Comparison of ENCODE assay signal across 8 cellular contexts in genomic region chr19:3547301-3547731, GRCh38. TPM values are rescaled to one million over a fixed set of nuclear protein-coding genes. Genes with fewer than 3 reads are reported as not detected.
DNase-seq lines count a peak whose midpoint lies in the region; ATAC-seq, FAIRE-seq and TF ChIP-seq lines count a peak whose summit lies in the region.

No MANE protein-coding gene starts in this region.

- TF ChIP-seq EP300 in K562 (IDR thresholded peaks at IDR 0.05; ENCODE audit: low read length): no peak

- no peak overlapping the region for H3K9ac ChIP-seq in Loucy (ENCODE audit: low read depth, low read length, poor library complexity, severe bottlenecking)
- no peak overlapping the region; a peak in 1 of 4 replicates for H3K9ac ChIP-seq in K562 (ENCODE audit: insufficient read depth in 1 of 2, low read depth in 2 of 2, low read length in 2 of 2)
- H3K9ac ChIP-seq in neural progenitor cell: no peak overlapping the region

- H2AFZ ChIP-seq in Loucy (ENCODE audit: low read length): no peak overlapping the region
- no peak overlapping the region for H2AFZ ChIP-seq in K562 (ENCODE audit: low read depth, low read length)
- H2AFZ ChIP-seq in neural progenitor cell (replicated peaks): no peak overlapping the region

- no peaks in the 10 kb centered on the region for H4K20me1 ChIP-seq in Loucy (ENCODE audit: insufficient read depth, low read length, poor library complexity, severe bottlenecking)
- peaks cover 5% of the 10 kb centered on the region; the same call in 1 of the 2 replicates for H4K20me1 ChIP-seq in K562 (replicated peaks; ENCODE audit: control insufficient read depth, insufficient read depth, low read length)
- H4K20me1 ChIP-seq in neural progenitor cell (ENCODE audit: low read depth): peaks cover 32% of the 10 kb centered on the region

- H3K36me3 ChIP-seq in Loucy (ENCODE audit: insufficient read depth, low read length) (peaks cover 3% of the 10 kb centered on the region; the same call in 1 of the 2 replicates), K562 (ENCODE audit: control insufficient read depth, insufficient read depth, low read length) (peaks cover 73% of the 10 kb centered on the region; the same call in 2 of the 3 replicates), neural progenitor cell (no peaks in the 10 kb centered on the region)

- WGBS in K562 (ENCODE audit: insufficient coverage, low coverage, missing lambda C conversion rate): 87% methylated on average over 9 of the region's 15 CpGs

- H3K36me3 Mint-ChIP-seq in neural progenitor cell: no peaks in the 10 kb centered on the region
- H3K36me3 Mint-ChIP-seq in activated T-helper 2 cell treated with anti-CD3 and anti-CD28 coated beads, Interferon-gamma antibody, Interleukin-2, Interleukin-4, amounts not matched to agents 10 μg/mL and 5 μg/mL and 100 μg/mL, durations not matched to agents 14 hours and 24 hours and 36 hours (ENCODE audit: low read depth): peaks cover 18% of the 10 kb centered on the region

- no peaks in the 10 kb centered on the region for H3K27me3 ChIP-seq in Loucy (ENCODE audit: insufficient read depth, low read length, poor library complexity, severe bottlenecking)
- no peaks in the 10 kb centered on the region for H3K27me3 ChIP-seq in K562 (ENCODE audit: control insufficient read depth in 2 of 2, insufficient read depth in 2 of 2, low read length in 2 of 2)
- no peaks in the 10 kb centered on the region for H3K27me3 ChIP-seq in neural progenitor cell

- no peak for TF ChIP-seq POLR2A in K562 (conservative IDR thresholded peaks at IDR 0.05)

- no TSS peak for BruUV-seq in K562 (replicated peaks; lab: Mats Ljungman, UMichigan)

- H3K27ac Mint-ChIP-seq in neural progenitor cell: no peak overlapping the region
- H3K27ac Mint-ChIP-seq in activated T-helper 2 cell treated with anti-CD3 and anti-CD28 coated beads, Interferon-gamma antibody, Interleukin-2, Interleukin-4, amounts not matched to agents 10 μg/mL and 5 μg/mL and 100 μg/mL, durations not matched to agents 14 hours and 24 hours and 36 hours: no peak overlapping the region

- POLR2A ChIA-PET in K562 (lab: Yijun Ruan, JAX): interaction anchor here (2.4 kb wide), 1 partner anchor 10 kb away, joined by 9 read pairs; the partner anchor contains the start of gene MFSD12

- no peak overlapping the region for H3K4me3 ChIP-seq in Loucy (ENCODE audit: low read length, poor library complexity, severe bottlenecking)
- no peak overlapping the region for H3K4me3 ChIP-seq in K562
- H3K4me3 ChIP-seq in neural progenitor cell: no peak overlapping the region

- no peak for ATAC-seq in K562
- no peak for ATAC-seq in HG02840 (IDR thresholded peaks at IDR 0.05; ENCODE audit: low FRiP score, unreplicated experiment)
- no peak for ATAC-seq in HG02623 (IDR thresholded peaks at IDR 0.05; ENCODE audit: unreplicated experiment)

- TF ChIP-seq CTCF in Loucy (conservative IDR thresholded peaks at IDR 0.05; ENCODE audit: low read length) (peak; percentile 55), K562 (IDR thresholded peaks at IDR 0.05 in 2 of 3, conservative IDR thresholded peaks at IDR 0.05 in 1 of 3; ENCODE audit: insufficient read depth in 2 of 3, low read depth in 1 of 3, low read length in 3 of 3) (peak; percentile 46 to 69 (median 56); a peak in 4 of 6 replicates), neural progenitor cell (IDR thresholded peaks at IDR 0.05) (peak; percentile 50)

- intact Hi-C loops in K562 (cut with micrococcal nuclease): loop anchor here (10.0 kb wide), 1 partner anchor 57 kb away; the partner anchor contains the start of gene TBXA2R
- intact Hi-C loops in activated T-helper 2 cell treated with anti-CD3 and anti-CD28 coated beads, Interferon-gamma antibody, Interleukin-2, Interleukin-4, amounts not matched to agents 10 μg/mL and 5 μg/mL and 100 μg/mL, durations not matched to agents 14 hours and 24 hours and 36 hours (cut with micrococcal nuclease): no loop called here

- no peaks in the 10 kb centered on the region for H3K4me1 Mint-ChIP-seq in neural progenitor cell
- peaks cover 3% of the 10 kb centered on the region for H3K4me1 Mint-ChIP-seq in activated T-helper 2 cell treated with anti-CD3 and anti-CD28 coated beads, Interferon-gamma antibody, Interleukin-2, Interleukin-4, amounts not matched to agents 10 μg/mL and 5 μg/mL and 100 μg/mL, durations not matched to agents 14 hours and 24 hours and 36 hours (ENCODE audit: low read depth)

- H3F3A ChIP-seq in Loucy (ENCODE audit: low read depth) (no peaks in the 10 kb centered on the region), neural progenitor cell (ENCODE audit: low read depth) (peaks cover 5% of the 10 kb centered on the region)

- in situ Hi-C loops in K562 (cut with MboI): no loop called here

- TF ChIP-seq RAD21 in K562 (CRISPR knock-in tag; conservative IDR thresholded peaks at IDR 0.05 in 1 of 2, IDR thresholded peaks at IDR 0.05 in 1 of 2): peak in 1 of 2 experiments; percentile 34; a peak in 2 of 4 replicates

- H3K9me3 Mint-ChIP-seq in neural progenitor cell: no peaks in the 10 kb centered on the region
- H3K9me3 Mint-ChIP-seq in activated T-helper 2 cell treated with anti-CD3 and anti-CD28 coated beads, Interferon-gamma antibody, Interleukin-2, Interleukin-4, amounts not matched to agents 10 μg/mL and 5 μg/mL and 100 μg/mL, durations not matched to agents 14 hours and 24 hours and 36 hours: no peaks in the 10 kb centered on the region

- DNase-seq in COLO668 (lab: John Stamatoyannopoulos, UW; ENCODE audit: unreplicated experiment) (peak; percentile 36), K562 (ENCODE audit: extremely low read depth in 1 of 4, low spot score in 3 of 4) (peak in 1 of 4 experiments; percentile 54), neural progenitor cell (ENCODE audit: low spot score) (peak; percentile 27), caudate nucleus (lab: John Stamatoyannopoulos, UW) (no peak)
- DNase-seq in activated T-helper 2 cell treated with anti-CD3 and anti-CD28 coated beads, Interferon-gamma antibody, Interleukin-2, Interleukin-4, amounts not matched to agents 10 μg/mL and 5 μg/mL and 100 μg/mL, durations not matched to agents 14 hours and 24 hours and 36 hours (ENCODE audit: low spot score): no peak

- H3K27ac ChIP-seq in K562 (ENCODE audit: extremely low read depth, low read depth, low read length) (no peak overlapping the region), neural progenitor cell (no peak overlapping the region), caudate nucleus (ENCODE audit: low read depth, low read length) (no peak overlapping the region)

- no peaks in the 10 kb centered on the region for H3K9me1 ChIP-seq in K562 (ENCODE audit: control insufficient read depth, insufficient read depth, low read length)

- no peak for FAIRE-seq in K562 (lab: Jason Lieb, UNC)

- H3K9me3 ChIP-seq in Loucy (ENCODE audit: insufficient read depth, low read depth, low read length) (no peaks in the 10 kb centered on the region), K562 (replicated peaks; ENCODE audit: control insufficient read depth, insufficient read depth, low read depth, low read length) (no peaks in the 10 kb centered on the region), neural progenitor cell (ENCODE audit: low read depth) (no peaks in the 10 kb centered on the region)

- H3K4me3 Mint-ChIP-seq in neural progenitor cell: no peak overlapping the region
- H3K4me3 Mint-ChIP-seq in activated T-helper 2 cell treated with anti-CD3 and anti-CD28 coated beads, Interferon-gamma antibody, Interleukin-2, Interleukin-4, amounts not matched to agents 10 μg/mL and 5 μg/mL and 100 μg/mL, durations not matched to agents 14 hours and 24 hours and 36 hours (ENCODE audit: low read depth): no peak overlapping the region

- H3K4me2 ChIP-seq in Loucy (ENCODE audit: low read depth, low read length, poor library complexity, severe bottlenecking): no peak overlapping the region
- no peak overlapping the region for H3K4me2 ChIP-seq in K562 (ENCODE audit: insufficient read depth, low read length)
- H3K4me2 ChIP-seq in neural progenitor cell: no peak overlapping the region

- H3K9me2 ChIP-seq in Loucy (replicated peaks; ENCODE audit: low read depth, low read length): no peaks in the 10 kb centered on the region

- no peaks in the 10 kb centered on the region for H3K79me2 ChIP-seq in Loucy (ENCODE audit: insufficient read depth, low read length)
- no peaks in the 10 kb centered on the region; the same call in 2 of the 3 replicates for H3K79me2 ChIP-seq in K562 (ENCODE audit: control insufficient read depth, insufficient read depth, low read length)
- no peaks in the 10 kb centered on the region for H3K79me2 ChIP-seq in neural progenitor cell (ENCODE audit: low read depth)

- H3K27me3 Mint-ChIP-seq in neural progenitor cell (ENCODE audit: insufficient read depth, low read depth): peaks cover 10% of the 10 kb centered on the region
- H3K27me3 Mint-ChIP-seq in activated T-helper 2 cell treated with anti-CD3 and anti-CD28 coated beads, Interferon-gamma antibody, Interleukin-2, Interleukin-4, amounts not matched to agents 10 μg/mL and 5 μg/mL and 100 μg/mL, durations not matched to agents 14 hours and 24 hours and 36 hours (ENCODE audit: low read depth): no peaks in the 10 kb centered on the region

- H3K4me1 ChIP-seq in Loucy (ENCODE audit: insufficient read depth, low read length, poor library complexity, severe bottlenecking): no peaks in the 10 kb centered on the region
- H3K4me1 ChIP-seq in K562 (replicated peaks in 1 of 2; ENCODE audit: control insufficient read depth in 2 of 2, insufficient read depth in 2 of 2, low read length in 2 of 2): peaks cover 0 to 64% of the 10 kb centered on the region in 2 experiments; a peak in 3 of 5 replicates
- no peaks in the 10 kb centered on the region for H3K4me1 ChIP-seq in neural progenitor cell

- CTCF ChIA-PET in K562 (lab: Yijun Ruan, JAX; ENCODE audit: low intra/inter-chr PET ratio): no interaction called here

RNA-seq across cellular contexts. Expression of gene TEKTIP1, which starts 8.3 kb away (rescaled TPM):
- not detected in 2 replicates for total RNA-seq in K562 (2011; cell fraction: chromatin; rRNA removed; ENCODE audit: low replicate concordance)
- total RNA-seq in K562 (2011; cell fraction: nucleolus; rRNA removed): not detected in 2 replicates
- not detected in 2 replicates for total RNA-seq in K562 (2011; cell fraction: nucleoplasm; rRNA removed)
- not detected in 2 replicates for total RNA-seq in K562 (2014; rRNA removed)
- not detected in 2 replicates for total RNA-seq in K562 (2014; rRNA removed; fragmentation: Illumina TruSeq; extraction: Trizol)
- 0.26 TPM in 1 of 2 replicates, not detected in the other for total RNA-seq in K562 (2015; rRNA removed; fragmentation: Illumina TruSeq; extraction: Trizol)
- total RNA-seq in K562 (2021): 0.29 and 0.66 TPM in 2 replicates
- not detected in 2 replicates for polyA plus RNA-seq in K562 (2011; rRNA removed)
- not detected in 2 replicates for polyA plus RNA-seq in K562 (2011; cell fraction: cytosol; rRNA removed)
- polyA plus RNA-seq in K562 (2011; cell fraction: nucleus; rRNA removed): 0.53 TPM in 1 of 2 replicates, not detected in the other
- polyA plus RNA-seq in K562 (2012): 0.44 and 0.68 TPM in 2 replicates
- not detected in 2 replicates for polyA plus RNA-seq in K562 (2014; fragmentation: Illumina TruSeq; extraction: Trizol)
- polyA plus RNA-seq in K562 (2014; fragmentation: Nextera tagmentation; extraction: Ambion mirVana): not detected
- not detected in 2 replicates for polyA plus RNA-seq in K562 (2014; rRNA removed)
- not detected in 2 replicates for polyA minus RNA-seq in K562 (2011; rRNA and poly(A)+ RNA removed)
- polyA minus RNA-seq in K562 (2011; cell fraction: cytosol; rRNA and poly(A)+ RNA removed): not detected in 2 replicates
- polyA minus RNA-seq in K562 (2011; cell fraction: nucleus; rRNA and poly(A)+ RNA removed): not detected in 2 replicates
- not detected in 2 replicates for total RNA-seq in neural progenitor cell (ENCODE audit: low replicate concordance)
- total RNA-seq in activated T-helper 2 cell treated with anti-CD3 and anti-CD28 coated beads, Interferon-gamma antibody, Interleukin-2, Interleukin-4, amounts not matched to agents 10 μg/mL and 5 μg/mL and 100 μg/mL, durations not matched to agents 14 hours and 24 hours and 36 hours: 2.0 and 2.5 TPM in 2 replicates

RNA-seq across cellular contexts. Expression of gene MFSD12, which starts 10.1 kb away (rescaled TPM):
- 80.9 and 267 TPM in 2 replicates for total RNA-seq in K562 (2011; cell fraction: chromatin; rRNA removed; ENCODE audit: low replicate concordance)
- total RNA-seq in K562 (2011; cell fraction: nucleolus; rRNA removed): 253 and 311 TPM in 2 replicates
- 151 and 160 TPM in 2 replicates for total RNA-seq in K562 (2011; cell fraction: nucleoplasm; rRNA removed)
- total RNA-seq in K562 (2014; rRNA removed): 99.9 and 103 TPM in 2 replicates
- total RNA-seq in K562 (2014; rRNA removed; fragmentation: Illumina TruSeq; extraction: Trizol): 18.8 and 21.5 TPM in 2 replicates
- 34.8 and 40.7 TPM in 2 replicates for total RNA-seq in K562 (2015; rRNA removed; fragmentation: Illumina TruSeq; extraction: Trizol)
- total RNA-seq in K562 (2021): 110 and 112 TPM in 2 replicates
- 31.8 and 53.9 TPM in 2 replicates for polyA plus RNA-seq in K562 (2011; rRNA removed)
- 48.2 and 140 TPM in 2 replicates for polyA plus RNA-seq in K562 (2011; cell fraction: cytosol; rRNA removed)
- 127 and 224 TPM in 2 replicates for polyA plus RNA-seq in K562 (2011; cell fraction: nucleus; rRNA removed)
- polyA plus RNA-seq in K562 (2012): 63.5 and 81.8 TPM in 2 replicates
- polyA plus RNA-seq in K562 (2014; fragmentation: Illumina TruSeq; extraction: Trizol): 28.2 and 63.0 TPM in 2 replicates
- 1 to 10 TPM in 1 of 2 experiments, under 1 TPM in 1; 0.69 to 1.7 TPM for polyA plus RNA-seq in K562 (2014; fragmentation: Nextera tagmentation; extraction: Ambion mirVana)
- polyA plus RNA-seq in K562 (2014; rRNA removed): 79.9 and 80.7 TPM in 2 replicates
- polyA minus RNA-seq in K562 (2011; rRNA and poly(A)+ RNA removed): 19.6 and 27.4 TPM in 2 replicates
- 64.0 and 66.5 TPM in 2 replicates for polyA minus RNA-seq in K562 (2011; cell fraction: cytosol; rRNA and poly(A)+ RNA removed)
- polyA minus RNA-seq in K562 (2011; cell fraction: nucleus; rRNA and poly(A)+ RNA removed): 38.5 and 38.8 TPM in 2 replicates
- 34.1 and 47.6 TPM in 2 replicates for total RNA-seq in neural progenitor cell (ENCODE audit: low replicate concordance)
- total RNA-seq in activated T-helper 2 cell treated with anti-CD3 and anti-CD28 coated beads, Interferon-gamma antibody, Interleukin-2, Interleukin-4, amounts not matched to agents 10 μg/mL and 5 μg/mL and 100 μg/mL, durations not matched to agents 14 hours and 24 hours and 36 hours: 93.7 and 94.1 TPM in 2 replicates

RNA-seq across cellular contexts. Expression of gene HMG20B, which starts 25.4 kb away (rescaled TPM):
- total RNA-seq in K562 (2011; cell fraction: chromatin; rRNA removed; ENCODE audit: low replicate concordance): 47.2 and 115 TPM in 2 replicates
- 85.8 and 97.1 TPM in 2 replicates for total RNA-seq in K562 (2011; cell fraction: nucleolus; rRNA removed)
- total RNA-seq in K562 (2011; cell fraction: nucleoplasm; rRNA removed): 68.6 and 70.5 TPM in 2 replicates
- total RNA-seq in K562 (2014; rRNA removed): 137 and 148 TPM in 2 replicates
- 18.2 and 18.5 TPM in 2 replicates for total RNA-seq in K562 (2014; rRNA removed; fragmentation: Illumina TruSeq; extraction: Trizol)
- total RNA-seq in K562 (2015; rRNA removed; fragmentation: Illumina TruSeq; extraction: Trizol): 37.6 and 38.6 TPM in 2 replicates
- total RNA-seq in K562 (2021): 122 and 125 TPM in 2 replicates
- polyA plus RNA-seq in K562 (2011; rRNA removed): 47.6 and 54.4 TPM in 2 replicates
- polyA plus RNA-seq in K562 (2011; cell fraction: cytosol; rRNA removed): 49.5 and 107 TPM in 2 replicates
- 169 and 253 TPM in 2 replicates for polyA plus RNA-seq in K562 (2011; cell fraction: nucleus; rRNA removed)
- 75.9 and 122 TPM in 2 replicates for polyA plus RNA-seq in K562 (2012)
- polyA plus RNA-seq in K562 (2014; fragmentation: Illumina TruSeq; extraction: Trizol): 25.6 and 53.2 TPM in 2 replicates
- under 1 TPM; 0.35 to 0.78 TPM for polyA plus RNA-seq in K562 (2014; fragmentation: Nextera tagmentation; extraction: Ambion mirVana)
- polyA plus RNA-seq in K562 (2014; rRNA removed): 159 and 172 TPM in 2 replicates
- 8.0 and 11.1 TPM in 2 replicates for polyA minus RNA-seq in K562 (2011; rRNA and poly(A)+ RNA removed)
- 24.4 and 30.8 TPM in 2 replicates for polyA minus RNA-seq in K562 (2011; cell fraction: cytosol; rRNA and poly(A)+ RNA removed)
- polyA minus RNA-seq in K562 (2011; cell fraction: nucleus; rRNA and poly(A)+ RNA removed): 24.4 and 30.4 TPM in 2 replicates
- total RNA-seq in neural progenitor cell (ENCODE audit: low replicate concordance): 51.4 and 135 TPM in 2 replicates
- 55.3 and 66.3 TPM in 2 replicates for total RNA-seq in activated T-helper 2 cell treated with anti-CD3 and anti-CD28 coated beads, Interferon-gamma antibody, Interleukin-2, Interleukin-4, amounts not matched to agents 10 μg/mL and 5 μg/mL and 100 μg/mL, durations not matched to agents 14 hours and 24 hours and 36 hours

RNA-seq across cellular contexts. Expression of gene GIPC3, which starts 38.0 kb away (rescaled TPM):
- total RNA-seq in K562 (2011; cell fraction: chromatin; rRNA removed; ENCODE audit: low replicate concordance): 2.6 and 7.5 TPM in 2 replicates
- total RNA-seq in K562 (2011; cell fraction: nucleolus; rRNA removed): 3.8 and 5.5 TPM in 2 replicates
- 3.2 and 4.0 TPM in 2 replicates for total RNA-seq in K562 (2011; cell fraction: nucleoplasm; rRNA removed)
- total RNA-seq in K562 (2014; rRNA removed) (0.54 and 1.2 TPM in 2 replicates), K562 (2014; rRNA removed; fragmentation: Illumina TruSeq; extraction: Trizol) (0.83 and 0.91 TPM in 2 replicates), K562 (2015; rRNA removed; fragmentation: Illumina TruSeq; extraction: Trizol) (0.98 and 1.0 TPM in 2 replicates), K562 (2021) (3.3 and 3.9 TPM in 2 replicates), neural progenitor cell (ENCODE audit: low replicate concordance) (0.09 TPM in 1 of 2 replicates, not detected in the other)
- polyA plus RNA-seq in K562 (2011; rRNA removed) (2.5 and 3.1 TPM in 2 replicates), K562 (2014; fragmentation: Illumina TruSeq; extraction: Trizol) (3.0 and 3.6 TPM in 2 replicates), K562 (2014; fragmentation: Nextera tagmentation; extraction: Ambion mirVana) (under 1 TPM in 1 of 2 experiments, not detected in 1; 0.03 TPM), K562 (2014; rRNA removed) (1.9 and 2.3 TPM in 2 replicates)
- polyA plus RNA-seq in K562 (2011; cell fraction: cytosol; rRNA removed): 3.0 and 4.9 TPM in 2 replicates
- 5.3 and 8.9 TPM in 2 replicates for polyA plus RNA-seq in K562 (2011; cell fraction: nucleus; rRNA removed)
- polyA plus RNA-seq in K562 (2012): 3.6 and 14.1 TPM in 2 replicates
- 2.0 and 3.2 TPM in 2 replicates for polyA minus RNA-seq in K562 (2011; rRNA and poly(A)+ RNA removed)
- 5.9 and 6.7 TPM in 2 replicates for polyA minus RNA-seq in K562 (2011; cell fraction: cytosol; rRNA and poly(A)+ RNA removed)
- polyA minus RNA-seq in K562 (2011; cell fraction: nucleus; rRNA and poly(A)+ RNA removed): 1.6 and 2.1 TPM in 2 replicates
- 0.16 and 0.32 TPM in 2 replicates for total RNA-seq in activated T-helper 2 cell treated with anti-CD3 and anti-CD28 coated beads, Interferon-gamma antibody, Interleukin-2, Interleukin-4, amounts not matched to agents 10 μg/mL and 5 μg/mL and 100 μg/mL, durations not matched to agents 14 hours and 24 hours and 36 hours

RNA-seq across cellular contexts. Expression of gene FZR1, which starts 41.2 kb away (rescaled TPM):
- 50.6 and 186 TPM in 2 replicates for total RNA-seq in K562 (2011; cell fraction: chromatin; rRNA removed; ENCODE audit: low replicate concordance)
- 95.1 and 105 TPM in 2 replicates for total RNA-seq in K562 (2011; cell fraction: nucleolus; rRNA removed)
- 50.0 and 65.9 TPM in 2 replicates for total RNA-seq in K562 (2011; cell fraction: nucleoplasm; rRNA removed)
- total RNA-seq in K562 (2014; rRNA removed) (24.1 and 42.2 TPM in 2 replicates), K562 (2014; rRNA removed; fragmentation: Illumina TruSeq; extraction: Trizol) (5.0 and 5.7 TPM in 2 replicates), K562 (2015; rRNA removed; fragmentation: Illumina TruSeq; extraction: Trizol) (18.0 and 22.3 TPM in 2 replicates), K562 (2021) (45.4 and 48.0 TPM in 2 replicates), neural progenitor cell (ENCODE audit: low replicate concordance) (16.4 and 56.1 TPM in 2 replicates)
- polyA plus RNA-seq in K562 (2011; rRNA removed) (22.2 and 37.4 TPM in 2 replicates), K562 (2014; fragmentation: Illumina TruSeq; extraction: Trizol) (21.6 and 40.6 TPM in 2 replicates), K562 (2014; fragmentation: Nextera tagmentation; extraction: Ambion mirVana) (under 1 TPM; 0.18 to 0.28 TPM), K562 (2014; rRNA removed) (23.6 and 30.6 TPM in 2 replicates)
- polyA plus RNA-seq in K562 (2011; cell fraction: cytosol; rRNA removed): 18.2 and 33.8 TPM in 2 replicates
- 112 and 152 TPM in 2 replicates for polyA plus RNA-seq in K562 (2011; cell fraction: nucleus; rRNA removed)
- 39.8 and 40.4 TPM in 2 replicates for polyA plus RNA-seq in K562 (2012)
- polyA minus RNA-seq in K562 (2011; rRNA and poly(A)+ RNA removed): 6.9 and 8.2 TPM in 2 replicates
- polyA minus RNA-seq in K562 (2011; cell fraction: cytosol; rRNA and poly(A)+ RNA removed): 32.1 and 44.7 TPM in 2 replicates
- polyA minus RNA-seq in K562 (2011; cell fraction: nucleus; rRNA and poly(A)+ RNA removed): 18.8 and 33.2 TPM in 2 replicates
- total RNA-seq in activated T-helper 2 cell treated with anti-CD3 and anti-CD28 coated beads, Interferon-gamma antibody, Interleukin-2, Interleukin-4, amounts not matched to agents 10 μg/mL and 5 μg/mL and 100 μg/mL, durations not matched to agents 14 hours and 24 hours and 36 hours: 44.3 and 49.2 TPM in 2 replicates

Comparison
In these comparisons a context has a peak if more than half of its experiments do, and no peak if none do; other contexts are left out.
1. DNase-seq: peak in COLO668 (single experiment) and neural progenitor cell (single experiment); none in caudate nucleus (0 of 61) and activated T-helper 2 cell treated with anti-CD3 and anti-CD28 coated beads, Interferon-gamma antibody, Interleukin-2, Interleukin-4, amounts not matched to agents 10 μg/mL and 5 μg/mL and 100 μg/mL, durations not matched to agents 14 hours and 24 hours and 36 hours (single experiment).
2. Peak in every context shown above with its lines, with median percentiles within 50 percentile points of each other: CTCF ChIP-seq.